Comparison of ENCODE assay signal across 17 cellular contexts in the genomic region with DNA sequence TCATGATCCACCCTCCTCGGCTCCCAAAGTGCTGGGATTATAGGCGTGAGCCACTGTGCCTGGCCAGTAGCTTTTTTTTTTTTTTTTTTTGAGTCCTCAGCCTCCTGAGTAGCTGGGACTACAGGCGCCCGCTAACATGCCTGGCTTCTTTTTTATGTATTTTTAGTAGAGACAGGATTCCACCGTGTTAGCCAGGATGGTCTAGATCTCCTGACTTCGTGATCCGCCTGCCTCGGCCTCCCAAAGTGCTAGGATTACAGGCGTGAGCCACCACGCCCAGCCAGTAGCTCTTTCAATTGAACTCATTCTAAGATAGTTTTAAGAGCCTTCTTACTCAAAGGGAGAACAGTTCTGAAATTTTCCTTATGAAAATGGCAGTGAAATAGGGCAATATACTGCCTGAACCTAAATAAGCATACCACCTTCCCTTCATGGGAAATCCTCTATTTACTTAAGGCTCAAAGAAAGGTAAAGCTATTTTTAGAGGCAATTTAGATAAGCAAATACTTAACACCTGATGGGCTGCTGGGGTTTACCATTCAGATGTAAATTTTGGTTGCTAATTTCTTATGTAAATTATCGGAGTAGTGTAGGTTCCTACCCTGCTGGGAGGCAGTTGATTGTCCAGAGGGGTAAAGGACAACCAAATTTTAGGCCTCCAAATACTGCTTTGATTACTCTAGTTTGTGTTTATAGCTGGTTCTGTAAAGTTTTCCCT.
DNase-seq lines count a peak whose midpoint lies in the region; ATAC-seq and TF ChIP-seq lines count a peak whose summit lies in the region.
"Had no signal": no experiment of that assay in that cellular context is flagged by ENCODE, and none has a peak within 500 bp of the region (broad histone marks: within the 10 kb centered on the region; RNA-seq: fewer than 3 reads in every experiment).

No MANE protein-coding gene starts in this region.

- peak in 2 of 3 experiments; percentile 10 to 39 for DNase-seq in NCI-H1417 (lab: John Stamatoyannopoulos, UW)
- DNase-seq in NCI-H1417 treated with DMSO at 0.1 percent for 48 hours (lab: John Stamatoyannopoulos, UW) = no peak
- peak; percentile 91 for DNase-seq in NCI-H146 (lab: John Stamatoyannopoulos, UW)
- no peak for DNase-seq in hepatocyte (ENCODE audit: low spot score)
- no peak for DNase-seq in mesothelial cell of epicardium (ENCODE audit: low spot score in 2 of 2, unreplicated experiment in 2 of 2)
- DNase-seq in psoas muscle = no peak
- DNase-seq in DMS53 (lab: John Stamatoyannopoulos, UW) = no peak
- DNase-seq: CD8-positive, alpha-beta memory T cell; EL; HCEC 1CT; NCI-H187 treated with DMSO at 0.1 percent for 48 hours; NCI-H524; SHP77 treated with DMSO at 0.1 percent for 48 hours; T-helper 17 cell had no signal

- H3K27ac ChIP-seq in hepatocyte = no peak overlapping the region
- no peak overlapping the region for H3K27ac ChIP-seq in psoas muscle
- H3K27ac ChIP-seq: 22Rv1, BLaER1 had no signal

- H2AFZ ChIP-seq in hepatocyte = peak overlapping the region; percentile 25

- 52% methylated on average over 11 of the region's 11 CpGs for WGBS in hepatocyte (ENCODE audit: low lambda C conversion rate, missing lambda C conversion rate)
- 78 to 80% (median 79%) methylated on average over 11 of the region's 11 CpGs for WGBS in psoas muscle, 3 donors

- H3K79me2 ChIP-seq in hepatocyte = no peaks in the 10 kb centered on the region

- intact Hi-C loops in psoas muscle (cut with DNase I) = loop anchor here in 1 of 2 donors (10.0 kb wide), 1 partner anchor 92 kb away; no protein-coding TSS in a partner anchor

- peaks cover 12% of the 10 kb centered on the region for H3K36me3 Mint-ChIP-seq in mesothelial cell of epicardium
- H3K36me3 Mint-ChIP-seq: CD8-positive, alpha-beta memory T cell had no signal

- H3K27me3 Mint-ChIP-seq in mesothelial cell of epicardium (ENCODE audit: low read depth) = no peaks in the 10 kb centered on the region

- H3K4me1 Mint-ChIP-seq in mesothelial cell of epicardium = peaks cover 5% of the 10 kb centered on the region
- H3K4me1 Mint-ChIP-seq: CD8-positive, alpha-beta memory T cell; T-helper 17 cell had no signal

- TF ChIP-seq CTCF in hepatocyte (IDR thresholded peaks at IDR 0.05; ENCODE audit: poor library complexity) = no peak
- no peak for TF ChIP-seq CTCF in mesothelial cell of epicardium (IDR thresholded peaks at IDR 0.05; ENCODE audit: unreplicated experiment)
- no peak for TF ChIP-seq CTCF in psoas muscle (IDR thresholded peaks at IDR 0.05)

- H3K9me3 ChIP-seq in hepatocyte (ENCODE audit: low read depth) = no peaks in the 10 kb centered on the region
- no peaks in the 10 kb centered on the region for H3K9me3 ChIP-seq in psoas muscle
- H3K9me3 ChIP-seq: BLaER1 had no signal

- H3K4me3 ChIP-seq in hepatocyte = no peak overlapping the region
- H3K4me3 ChIP-seq in psoas muscle = no peak overlapping the region
- H3K4me3 ChIP-seq: BLaER1 had no signal

- H3K27me3 ChIP-seq in hepatocyte = no peaks in the 10 kb centered on the region
- no peaks in the 10 kb centered on the region for H3K27me3 ChIP-seq in psoas muscle (ENCODE audit: insufficient read depth in 3 of 3, low read length in 2 of 3)
- H3K27me3 ChIP-seq: BLaER1 had no signal

- H3K9me3 Mint-ChIP-seq in mesothelial cell of epicardium = no peaks in the 10 kb centered on the region

- H3K27ac Mint-ChIP-seq in mesothelial cell of epicardium = peak overlapping the region; percentile 32
- H3K27ac Mint-ChIP-seq: CD8-positive, alpha-beta memory T cell; T-helper 17 cell had no signal

- H3K4me3 Mint-ChIP-seq in mesothelial cell of epicardium = no peak overlapping the region
- H3K4me3 Mint-ChIP-seq: CD8-positive, alpha-beta memory T cell; T-helper 17 cell had no signal

- H3K9me2 ChIP-seq in hepatocyte (replicated peaks; ENCODE audit: insufficient read depth) = no peaks in the 10 kb centered on the region

- peak overlapping the region; percentile 5 for H3K4me2 ChIP-seq in hepatocyte
- H3K4me2 ChIP-seq: BLaER1 had no signal

- ATAC-seq in GM18873 (IDR thresholded peaks at IDR 0.05; ENCODE audit: low FRiP score, unreplicated experiment) = no peak
- ATAC-seq in psoas muscle = no peak
- ATAC-seq: T-helper 17 cell had no signal

- peaks cover 9% of the 10 kb centered on the region for H3K4me1 ChIP-seq in hepatocyte (ENCODE audit: insufficient read depth)
- no peaks in the 10 kb centered on the region for H3K4me1 ChIP-seq in psoas muscle
- H3K4me1 ChIP-seq: BLaER1 had no signal

- H3K36me3 ChIP-seq in hepatocyte (replicated peaks; ENCODE audit: insufficient read depth, low read depth) (no peaks in the 10 kb centered on the region), psoas muscle (ENCODE audit: insufficient read depth in 1 of 2, low read depth in 1 of 2) (peaks cover 0 to 56% of the 10 kb centered on the region in 2 donors)
- H3K36me3 ChIP-seq: BLaER1 had no signal

- no peaks in the 10 kb centered on the region for H4K20me1 ChIP-seq in hepatocyte (ENCODE audit: insufficient read depth, poor library complexity, severe bottlenecking)
- H4K20me1 ChIP-seq: BLaER1 had no signal

Comparison
In these comparisons a context has a peak if more than half of its experiments do, and no peak if none do; other contexts are left out.
1. DNase-seq: peak in NCI-H1417 (2 of 3) and NCI-H146 (single experiment); none in NCI-H1417 treated with DMSO at 0.1 percent for 48 hours (single experiment), hepatocyte (single experiment), mesothelial cell of epicardium (0 of 2), psoas muscle (0 of 2) and DMS53 (single experiment).